ENCODE assay signal across 8 cellular contexts in genomic region chr3:20056727-20057611, GRCh38. TPM values are rescaled to one million over a fixed set of nuclear protein-coding genes. Genes with fewer than 3 reads are reported as not detected.
DNase-seq lines count a peak whose midpoint lies in the region; ATAC-seq and TF ChIP-seq lines count a peak whose summit lies in the region.

No MANE protein-coding gene starts in this region.

- no peak overlapping the region for H3K9ac ChIP-seq in SK-N-SH

- H3K27ac ChIP-seq in HEK293 (ENCODE audit: extremely low read depth, low read depth, low read length) (no peak overlapping the region), SK-N-SH (ENCODE audit: low read depth in 2 of 2, low read length in 1 of 2) (no peak overlapping the region), substantia nigra (ENCODE audit: low read depth, low read length, poor library complexity, severe bottlenecking) (peak overlapping the region; percentile 54)

- peak; percentile 28 to 44; a peak in 2 of 4 replicates for TF ChIP-seq EP300 in SK-N-SH (IDR thresholded peaks at IDR 0.05; ENCODE audit: borderline replicate concordance in 1 of 2, low read depth in 1 of 2, low read length in 1 of 2)

- intact Hi-C loops in left cardiac atrium (cut with DNase I) = no loop called here

- POLR2A ChIA-PET in HEK293 (lab: Yijun Ruan, JAX) (interaction anchor here (0.6 kb wide), 1 partner anchor 121 kb away, joined by 6 read pairs; no protein-coding TSS in a partner anchor), SK-N-SH (lab: Yijun Ruan, JAX) (no interaction called here)

- TF ChIP-seq RAD21 in SK-N-SH (IDR thresholded peaks at IDR 0.05; ENCODE audit: low read length) = no peak

- DNase-seq in GM03348 (ENCODE audit: low spot score) (peak; percentile 45), SK-N-SH (no peak), left cardiac atrium (no peak), substantia nigra (lab: John Stamatoyannopoulos, UW) (peak in 1 of 49 donors; percentile 49), GM19238 (ENCODE audit: insufficient read length, low spot score) (no peak), NCI-H2081 (lab: John Stamatoyannopoulos, UW) (no peak)

- peak; percentile 62 to 78 for ATAC-seq in left cardiac atrium
- no peak for ATAC-seq in HG02759 (IDR thresholded peaks at IDR 0.05; ENCODE audit: unreplicated experiment)

- no peak overlapping the region for H3K4me3 ChIP-seq in HEK293 (ENCODE audit: low read depth, low read length)
- H3K4me3 ChIP-seq in SK-N-SH (ENCODE audit: low read depth in 2 of 2, low read length in 1 of 2) = no peak overlapping the region

- H3K4me2 ChIP-seq in SK-N-SH = no peak overlapping the region

- H3K79me2 ChIP-seq in SK-N-SH (ENCODE audit: insufficient read depth) = no peaks in the 10 kb centered on the region

- peaks cover 12% of the 10 kb centered on the region for H3F3A ChIP-seq in SK-N-SH (replicated peaks; ENCODE audit: insufficient read depth)

- H3K4me1 ChIP-seq in HEK293 (ENCODE audit: control insufficient read depth, insufficient read depth, low read length) (peaks cover 14% of the 10 kb centered on the region), SK-N-SH (ENCODE audit: control insufficient read depth in 1 of 2, insufficient read depth in 2 of 2, low read depth in 1 of 2, low read length in 1 of 2) (peaks cover 19 to 33% of the 10 kb centered on the region in 2 experiments; a peak in 3 of 4 replicates)

- H3K9me3 ChIP-seq in HEK293 (ENCODE audit: control insufficient read depth, insufficient read depth, low read depth, low read length) (no peaks in the 10 kb centered on the region), SK-N-SH (no peaks in the 10 kb centered on the region)

- no peaks in the 10 kb centered on the region for H3K27me3 ChIP-seq in SK-N-SH (ENCODE audit: insufficient read depth)

- H3K9me2 ChIP-seq in SK-N-SH = no peaks in the 10 kb centered on the region

- H4K20me1 ChIP-seq in SK-N-SH (ENCODE audit: insufficient read depth) = peaks cover 15% of the 10 kb centered on the region; the same call in 1 of the 2 replicates

- H2AFZ ChIP-seq in SK-N-SH (ENCODE audit: low read depth) = no peak overlapping the region

- no peaks in the 10 kb centered on the region for H3K36me3 ChIP-seq in HEK293 (ENCODE audit: control insufficient read depth in 2 of 2, insufficient read depth in 1 of 2, low read length in 2 of 2)
- no peaks in the 10 kb centered on the region for H3K36me3 ChIP-seq in SK-N-SH (replicated peaks in 1 of 2; ENCODE audit: control insufficient read depth in 1 of 2, insufficient read depth in 2 of 2, low read length in 1 of 2)

- no peak for TF ChIP-seq CTCF in HEK293 (tag by site-specific recombination; IDR thresholded peaks at IDR 0.05)
- no peak for TF ChIP-seq CTCF in SK-N-SH (IDR thresholded peaks at IDR 0.05)

- WGBS in SK-N-SH (ENCODE audit: low lambda C conversion rate) = 39% methylated on average over 5 of the region's 5 CpGs

- CTCF ChIA-PET in HEK293 (lab: Yijun Ruan, JAX) (interaction anchor here (0.5 to 0.8 kb wide), 2 partner anchors 10 to 84 kb away, joined by 3 read pairs; no protein-coding TSS in a partner anchor), SK-N-SH (lab: Yijun Ruan, JAX) (interaction anchor here (1.1 kb wide), 1 partner anchor 24 kb away, joined by 3 read pairs; no protein-coding TSS in a partner anchor)

TF ChIP-seq in HEK293, 187 proteins besides CTCF, POLR2A, EP300 and RAD21 (continues in another document):
- no peak for TF ChIP-seq ZFP69B (tag by site-specific recombination; IDR thresholded peaks at IDR 0.05)
- TF ChIP-seq ZNF600 (tag by site-specific recombination; IDR thresholded peaks at IDR 0.05) = peak; percentile 91
- TF ChIP-seq ZBTB20 (tag by site-specific recombination; IDR thresholded peaks at IDR 0.05) = peak; percentile 96
- TF ChIP-seq KLF9 (tag by site-specific recombination; IDR thresholded peaks at IDR 0.05; ENCODE audit: low read depth) = peak; percentile 71; the same call in 1 of the 2 replicates
- TF ChIP-seq, protein P1, sequence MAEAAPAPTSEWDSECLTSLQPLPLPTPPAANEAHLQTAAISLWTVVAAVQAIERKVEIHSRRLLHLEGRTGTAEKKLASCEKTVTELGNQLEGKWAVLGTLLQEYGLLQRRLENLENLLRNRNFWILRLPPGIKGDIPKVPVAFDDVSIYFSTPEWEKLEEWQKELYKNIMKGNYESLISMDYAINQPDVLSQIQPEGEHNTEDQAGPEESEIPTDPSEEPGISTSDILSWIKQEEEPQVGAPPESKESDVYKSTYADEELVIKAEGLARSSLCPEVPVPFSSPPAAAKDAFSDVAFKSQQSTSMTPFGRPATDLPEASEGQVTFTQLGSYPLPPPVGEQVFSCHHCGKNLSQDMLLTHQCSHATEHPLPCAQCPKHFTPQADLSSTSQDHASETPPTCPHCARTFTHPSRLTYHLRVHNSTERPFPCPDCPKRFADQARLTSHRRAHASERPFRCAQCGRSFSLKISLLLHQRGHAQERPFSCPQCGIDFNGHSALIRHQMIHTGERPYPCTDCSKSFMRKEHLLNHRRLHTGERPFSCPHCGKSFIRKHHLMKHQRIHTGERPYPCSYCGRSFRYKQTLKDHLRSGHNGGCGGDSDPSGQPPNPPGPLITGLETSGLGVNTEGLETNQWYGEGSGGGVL (tag by site-specific recombination; IDR thresholded peaks at IDR 0.05) = peak; percentile 57
- TF ChIP-seq KLF1 (tag by site-specific recombination; IDR thresholded peaks at IDR 0.05) = no peak
- TF ChIP-seq HOXA7 (CRISPR knock-in tag; IDR thresholded peaks at IDR 0.05; ENCODE audit: borderline replicate concordance) = no peak

TF ChIP-seq in SK-N-SH, 30 proteins besides CTCF, POLR2A, EP300 and RAD21:
- TF ChIP-seq TCF12 (IDR thresholded peaks at IDR 0.05) (peak; percentile 93), GATA2 (CRISPR knock-in tag; IDR thresholded peaks at IDR 0.05) (no peak), TAF1 (IDR thresholded peaks at IDR 0.05; ENCODE audit: borderline replicate concordance, low read depth, low read length) (no peak), FOSL2 (IDR thresholded peaks at IDR 0.05; ENCODE audit: borderline replicate concordance, low read depth) (peak; percentile 58; the same call in 1 of the 2 replicates), RXRA (IDR thresholded peaks at IDR 0.05; ENCODE audit: borderline replicate concordance, low read depth) (peak; percentile 43; the same call in 1 of the 2 replicates), PBX3 (IDR thresholded peaks at IDR 0.05) (peak; percentile 96), JUND (IDR thresholded peaks at IDR 0.05) (peak; percentile 63; the same call in 1 of the 2 replicates), FOXJ3 (CRISPR knock-in tag; IDR thresholded peaks at IDR 0.05) (no peak), SMC3 (IDR thresholded peaks at IDR 0.05; ENCODE audit: low read depth, low read length) (no peak), TEAD4 (IDR thresholded peaks at IDR 0.05; ENCODE audit: borderline replicate concordance, insufficient read depth) (0 out of 2 replicates have a peak, but pooled peaks have one; percentile 16), NFIC (IDR thresholded peaks at IDR 0.05; ENCODE audit: borderline replicate concordance) (peak; percentile 92), SIN3A (IDR thresholded peaks at IDR 0.05; ENCODE audit: borderline replicate concordance, low read depth, low read length) (peak; percentile 52; the same call in 1 of the 2 replicates), POLR2AphosphoS5 (IDR thresholded peaks at IDR 0.05; ENCODE audit: low read depth, low read length) (peak; percentile 36; the same call in 1 of the 2 replicates)
- TF ChIP-seq, protein P2, sequence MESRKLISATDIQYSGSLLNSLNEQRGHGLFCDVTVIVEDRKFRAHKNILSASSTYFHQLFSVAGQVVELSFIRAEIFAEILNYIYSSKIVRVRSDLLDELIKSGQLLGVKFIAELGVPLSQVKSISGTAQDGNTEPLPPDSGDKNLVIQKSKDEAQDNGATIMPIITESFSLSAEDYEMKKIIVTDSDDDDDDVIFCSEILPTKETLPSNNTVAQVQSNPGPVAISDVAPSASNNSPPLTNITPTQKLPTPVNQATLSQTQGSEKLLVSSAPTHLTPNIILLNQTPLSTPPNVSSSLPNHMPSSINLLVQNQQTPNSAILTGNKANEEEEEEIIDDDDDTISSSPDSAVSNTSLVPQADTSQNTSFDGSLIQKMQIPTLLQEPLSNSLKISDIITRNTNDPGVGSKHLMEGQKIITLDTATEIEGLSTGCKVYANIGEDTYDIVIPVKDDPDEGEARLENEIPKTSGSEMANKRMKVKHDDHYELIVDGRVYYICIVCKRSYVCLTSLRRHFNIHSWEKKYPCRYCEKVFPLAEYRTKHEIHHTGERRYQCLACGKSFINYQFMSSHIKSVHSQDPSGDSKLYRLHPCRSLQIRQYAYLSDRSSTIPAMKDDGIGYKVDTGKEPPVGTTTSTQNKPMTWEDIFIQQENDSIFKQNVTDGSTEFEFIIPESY (IDR thresholded peaks at IDR 0.05; ENCODE audit: borderline replicate concordance, low read depth) = 0 out of 2 replicates have a peak, but pooled peaks have one; percentile 39

RNA-seq across cellular contexts. Expression of gene KAT2B, which starts 16.7 kb away (rescaled TPM):
- polyA plus RNA-seq in SK-N-SH (2012; rRNA removed) = 2.1 and 2.8 TPM in 2 replicates
- polyA plus RNA-seq in SK-N-SH (2012; cell fraction: cytosol; rRNA removed) = 3.1 and 3.4 TPM in 2 replicates
- 1.5 and 3.0 TPM in 2 replicates for polyA plus RNA-seq in SK-N-SH (2012; cell fraction: nucleus; rRNA removed)
- total RNA-seq in left cardiac atrium = 10 to 100 TPM; 59.8 to 73.3 TPM

RNA-seq across cellular contexts. Expression of gene PP2D1, which starts 44.9 kb away (rescaled TPM):
- not detected in 2 replicates for polyA plus RNA-seq in SK-N-SH (2012; rRNA removed)
- not detected in 2 replicates for polyA plus RNA-seq in SK-N-SH (2012; cell fraction: cytosol; rRNA removed)
- polyA plus RNA-seq in SK-N-SH (2012; cell fraction: nucleus; rRNA removed) = not detected in 2 replicates
- not detected for total RNA-seq in left cardiac atrium
